9 cellular contexts compared by ENCODE assay signal in the genomic region with DNA sequence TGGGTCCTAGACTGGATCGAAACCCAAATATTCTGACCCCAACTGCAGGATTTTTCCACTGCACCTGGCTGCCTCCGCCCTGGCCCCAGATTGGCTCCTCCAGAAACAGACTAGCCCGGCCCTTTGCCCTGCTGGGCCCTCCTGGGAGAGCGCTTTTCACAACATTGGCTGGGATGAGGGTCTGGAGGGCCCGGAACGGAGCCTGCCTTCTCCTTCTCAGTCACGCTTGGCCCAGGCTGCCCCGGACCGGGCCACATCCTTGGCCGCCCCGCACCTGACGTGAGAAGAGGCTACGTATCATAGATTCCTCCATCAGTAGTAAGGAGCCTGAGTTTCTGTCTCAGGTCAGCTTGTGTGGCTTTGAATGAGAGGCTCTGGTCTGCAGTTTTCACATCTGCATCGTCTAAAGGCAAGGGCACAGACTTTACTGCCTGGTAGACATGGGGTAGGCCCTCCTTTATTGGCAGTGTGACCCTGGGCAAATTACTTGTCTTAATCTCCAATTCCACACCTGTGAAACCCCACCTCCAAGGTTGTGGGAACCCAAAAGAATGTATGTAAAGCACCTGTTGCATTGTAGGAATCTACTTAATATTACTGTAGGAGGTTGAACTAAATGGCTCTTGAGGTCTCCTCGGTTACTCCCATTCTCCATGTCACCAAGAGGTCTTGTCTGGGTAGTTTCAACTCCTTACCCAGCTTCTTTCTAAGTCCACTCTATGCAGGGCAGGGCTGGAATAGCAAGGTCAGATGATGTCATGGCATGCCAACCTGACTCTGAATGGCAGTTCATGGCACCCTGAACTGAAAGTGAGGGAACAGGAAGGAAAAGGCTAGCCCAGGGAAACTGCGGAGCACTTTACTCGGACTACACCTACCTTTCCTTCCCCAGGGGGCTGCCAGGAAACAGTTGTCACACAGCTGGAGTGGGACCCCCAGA. TPM values are rescaled to one million over a fixed set of nuclear protein-coding genes. Genes with fewer than 3 reads are reported as not detected.
DNase-seq lines count a peak whose midpoint lies in the region; ATAC-seq and TF ChIP-seq lines count a peak whose summit lies in the region.
"Had no signal": no experiment of that assay in that cellular context is flagged by ENCODE, and none has a peak within 500 bp of the region (broad histone marks: within the 10 kb centered on the region; RNA-seq: fewer than 3 reads in every experiment).

No MANE protein-coding gene starts in this region.

- ATAC-seq in natural killer cell (peak in 1 of 3 donors; percentile 2), HG02763 (IDR thresholded peaks at IDR 0.05; ENCODE audit: unreplicated experiment) (no peak)

- H3K4me1 ChIP-seq in DOHH2 (ENCODE audit: control insufficient read depth, low read length) (peaks cover 28% of the 10 kb centered on the region), SJCRH30 (peaks cover 14% of the 10 kb centered on the region)

- H3K27me3 ChIP-seq in DOHH2 (ENCODE audit: control insufficient read depth, low read length) (no peaks in the 10 kb centered on the region), SJCRH30 (no peaks in the 10 kb centered on the region)

- H3K27me3 Mint-ChIP-seq in natural killer cell (ENCODE audit: low read depth in 2 of 2): no peaks in the 10 kb centered on the region

- no peaks in the 10 kb centered on the region for H3F3A ChIP-seq in DOHH2 (ENCODE audit: control insufficient read depth, insufficient read depth)

- TF ChIP-seq POLR2A in erythroblast (IDR thresholded peaks at IDR 0.05; ENCODE audit: low read length): no peak

- H3K36me3 ChIP-seq in DOHH2 (ENCODE audit: control insufficient read depth, low read length) (peaks cover 4% of the 10 kb centered on the region; the same call in 1 of the 2 replicates), SJCRH30 (no peaks in the 10 kb centered on the region)

- H3K4me3 ChIP-seq in DOHH2 (ENCODE audit: low read length) (peak overlapping the region; percentile 92), HFF-Myc (replicated peaks; ENCODE audit: low read depth, low read length) (peak overlapping the region; percentile 81), SJCRH30 (peak overlapping the region; percentile 67)

- H3K27ac ChIP-seq in DOHH2 (ENCODE audit: low read depth, low read length): peak overlapping the region; percentile 14
- H3K27ac ChIP-seq in SJCRH30: peak overlapping the region; percentile 52

- no peak for DNase-seq in HFF-Myc (ENCODE audit: extremely low read depth, low read depth)
- DNase-seq in SJCRH30: peak in 1 of 2 experiments; percentile 18
- DNase-seq in erythroblast (lab: John Stamatoyannopoulos, UW): peak; percentile 40 to 52
- DNase-seq in natural killer cell: no peak
- no peak for DNase-seq in stimulated activated CD4-positive, alpha-beta T cell treated with anti-CD3 and anti-CD28 coated beads, Interleukin-15, amount 100 ng/mL, for 24 hours
- no peak for DNase-seq in AG08395 (ENCODE audit: low spot score)

- H3K4me2 ChIP-seq in DOHH2 (ENCODE audit: low read length): peak overlapping the region; percentile 96

- H3K4me1 Mint-ChIP-seq in natural killer cell: peaks cover 36 to 43% of the 10 kb centered on the region in 2 donors

- peak overlapping the region; percentile 96 for H3K4me3 Mint-ChIP-seq in natural killer cell

- H3K27ac Mint-ChIP-seq in natural killer cell: peak overlapping the region; percentile 89 to 96

- intact Hi-C loops in natural killer cell (cut with micrococcal nuclease): loop anchor here (1.0 kb wide), 1 partner anchor 52 kb away; the partner anchor contains the start of gene PSMD3

- peaks cover 42% of the 10 kb centered on the region for H3K79me2 ChIP-seq in DOHH2 (ENCODE audit: control insufficient read depth, low read length)

- no peaks in the 10 kb centered on the region for H3K9me3 Mint-ChIP-seq in natural killer cell

- TF ChIP-seq CTCF in DOHH2 (IDR thresholded peaks at IDR 0.05; ENCODE audit: low read depth, low read length, poor library complexity, severe bottlenecking): no peak
- TF ChIP-seq CTCF in HFF-Myc (IDR thresholded peaks at IDR 0.05; ENCODE audit: low read depth, low read length, missing control alignments): no peak
- no peak for TF ChIP-seq CTCF in natural killer cell (IDR thresholded peaks at IDR 0.05)

- no peaks in the 10 kb centered on the region for H3K9me2 ChIP-seq in DOHH2 (replicated peaks; ENCODE audit: control insufficient read depth, low read length)

- H3K36me3 Mint-ChIP-seq in natural killer cell: no peaks in the 10 kb centered on the region

- no peaks in the 10 kb centered on the region for H4K20me1 ChIP-seq in DOHH2 (ENCODE audit: control insufficient read depth, insufficient read depth, low read depth, low read length)

- H3K9me3 ChIP-seq in DOHH2 (ENCODE audit: control insufficient read depth, insufficient read depth, low read length) (no peaks in the 10 kb centered on the region), SJCRH30 (replicated peaks) (no peaks in the 10 kb centered on the region)

RNA-seq across cellular contexts. Expression of gene LRRC3C, which starts 0.7 kb away (rescaled TPM):
- not detected in 2 replicates for total RNA-seq in SJCRH30 (2014; rRNA removed; shearing (Covaris generic))
- not detected for total RNA-seq in natural killer cell
- total RNA-seq: SK-MEL-5 had no signal

RNA-seq across cellular contexts. Expression of gene ORMDL3, which starts 0.8 kb away (rescaled TPM):
- total RNA-seq in SJCRH30 (2014; rRNA removed; shearing (Covaris generic)): 27.5 and 27.8 TPM in 2 replicates
- 100 to 1,000 TPM in 1 of 3 donors, 10 to 100 TPM in 2; 61.6 to 121 (median 77.2) TPM for total RNA-seq in natural killer cell

RNA-seq across cellular contexts. Expression of gene GSDMB, which starts 9.8 kb away (rescaled TPM):
- 1.9 and 2.1 TPM in 2 replicates for total RNA-seq in SJCRH30 (2014; rRNA removed; shearing (Covaris generic))
- 10 to 100 TPM; 18.3 to 49.2 (median 21.4) TPM for total RNA-seq in natural killer cell

RNA-seq across cellular contexts. Expression of gene GSDMA, which starts 34.6 kb away (rescaled TPM):
- not detected in 2 replicates for total RNA-seq in SJCRH30 (2014; rRNA removed; shearing (Covaris generic))
- 1 to 10 TPM; 1.1 to 3.2 (median 2.1) TPM for total RNA-seq in natural killer cell
- total RNA-seq: SK-MEL-5 had no signal

RNA-seq across cellular contexts. Expression of gene PSMD3, which starts 52.4 kb away (rescaled TPM):
- 128 and 129 TPM in 2 replicates for total RNA-seq in SJCRH30 (2014; rRNA removed; shearing (Covaris generic))
- 10 to 100 TPM; 66.1 to 83.8 (median 78.9) TPM for total RNA-seq in natural killer cell

Comparison
In these comparisons a context has a peak if more than half of its experiments do, and no peak if none do; other contexts are left out.
1. DNase-seq: peak in erythroblast (2 of 2); none in HFF-Myc (single experiment), natural killer cell (single experiment), stimulated activated CD4-positive, alpha-beta T cell treated with anti-CD3 and anti-CD28 coated beads, Interleukin-15, amount 100 ng/mL, for 24 hours (single experiment) and AG08395 (single experiment).
2. Peak in every context shown above with its lines, with median percentiles within 50 percentile points of each other: H3K4me3 ChIP-seq.